Comparison of ENCODE assay signal across 9 cellular contexts in the genomic region with DNA sequence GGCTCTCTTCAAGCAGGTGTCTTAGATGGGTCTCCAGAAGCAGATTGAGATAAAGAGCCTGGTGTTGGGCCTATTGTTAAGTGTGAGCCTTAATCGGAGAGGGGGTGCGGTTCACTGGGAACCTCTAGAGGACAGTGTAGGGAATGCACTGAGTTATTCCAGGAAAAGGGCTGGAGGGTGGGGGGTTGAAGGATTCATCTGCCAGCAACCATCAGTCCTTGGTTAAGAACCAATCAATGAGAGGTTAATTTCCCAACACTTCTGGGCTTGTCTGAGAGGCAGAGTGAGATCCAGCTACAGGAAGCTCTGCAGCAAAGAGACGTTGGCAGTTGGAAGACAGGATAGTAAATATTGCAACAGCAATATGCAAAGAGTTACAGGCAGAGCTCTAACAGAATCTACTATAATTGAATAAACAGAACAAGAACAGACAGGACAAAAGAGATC. TPM values are rescaled to one million over a fixed set of nuclear protein-coding genes. Genes with fewer than 3 reads are reported as not detected.
DNase-seq lines count a peak whose midpoint lies in the region; TF ChIP-seq lines count a peak whose summit lies in the region.
"Had no signal": no experiment of that assay in that cellular context is flagged by ENCODE, and none has a peak within 500 bp of the region (broad histone marks: within the 10 kb centered on the region; RNA-seq: fewer than 3 reads in every experiment).

No MANE protein-coding gene starts in this region.

- DNase-seq in BE2C (peak; percentile 28), GM20000 (ENCODE audit: low spot score) (peak; percentile 41), OCI-M2 (lab: John Stamatoyannopoulos, UW; ENCODE audit: unreplicated experiment) (peak; percentile 29), cardiac muscle cell (ENCODE audit: low read depth in 1 of 2, low spot score in 1 of 2) (peak in 1 of 2 donors; percentile 48), HCEC 1CT (no peak), cerebellar nuclear complex (lab: John Stamatoyannopoulos, UW) (no peak)
- peak; percentile 75 for DNase-seq in activated effector memory CD4-positive, alpha-beta T cell treated with anti-CD3 and anti-CD28 coated beads, Interleukin-2, amount 50 U/mL, for 16 hours
- peak; percentile 44 for DNase-seq in stimulated activated CD4-positive, alpha-beta T cell treated with anti-CD3 and anti-CD28 coated beads, Interleukin-15, amount 100 ng/mL, for 24 hours

- no peak overlapping the region for H3K27ac ChIP-seq in cardiac muscle cell

- H3K4me1 ChIP-seq in BE2C (no peaks in the 10 kb centered on the region), cardiac muscle cell (ENCODE audit: low read depth) (no peaks in the 10 kb centered on the region)

- TF ChIP-seq CTCF in BE2C (IDR thresholded peaks at IDR 0.05; ENCODE audit: low read depth, low read length) (peak; percentile 64), GM20000 (IDR thresholded peaks at IDR 0.05; ENCODE audit: extremely low read depth, missing control alignments) (peak; percentile 9), cardiac muscle cell (IDR thresholded peaks at IDR 0.05; ENCODE audit: low read depth, low read length) (peak; percentile 63)

- H3K27me3 ChIP-seq in BE2C (no peaks in the 10 kb centered on the region), cardiac muscle cell (no peaks in the 10 kb centered on the region)

- H3K4me3 ChIP-seq in BE2C (ENCODE audit: low read depth, low read length) (no peak overlapping the region), cardiac muscle cell (no peak overlapping the region)

- H3K9me3 ChIP-seq in BE2C (no peaks in the 10 kb centered on the region), cardiac muscle cell (ENCODE audit: low read depth) (no peaks in the 10 kb centered on the region)

- H3K36me3 ChIP-seq in BE2C (no peaks in the 10 kb centered on the region), cardiac muscle cell (no peaks in the 10 kb centered on the region)

RNA-seq across cellular contexts. Expression of gene CYP4F2, which starts 28.7 kb away (rescaled TPM):
- not detected for polyA plus RNA-seq in BE2C (2012; ENCODE audit: insufficient read depth, insufficient read length, low read depth)
- total RNA-seq in cardiac muscle cell, result not detected in 2 replicates
- polyA plus RNA-seq in cardiac muscle cell, result not detected in 2 replicates
- total RNA-seq: mononuclear cell had no signal

RNA-seq across cellular contexts. Expression of gene OR10H1, which starts 53.7 kb away (rescaled TPM):
- not detected for polyA plus RNA-seq in BE2C (2012; ENCODE audit: insufficient read depth, insufficient read length, low read depth)
- not detected in 2 replicates for total RNA-seq in cardiac muscle cell
- polyA plus RNA-seq in cardiac muscle cell, result not detected in 2 replicates
- total RNA-seq: mononuclear cell had no signal

Comparison
In these comparisons a context has a peak if more than half of its experiments do, and no peak if none do; other contexts are left out.
1. DNase-seq: peak in BE2C (single experiment), GM20000 (single experiment), OCI-M2 (single experiment), activated effector memory CD4-positive, alpha-beta T cell treated with anti-CD3 and anti-CD28 coated beads, Interleukin-2, amount 50 U/mL, for 16 hours (single experiment) and stimulated activated CD4-positive, alpha-beta T cell treated with anti-CD3 and anti-CD28 coated beads, Interleukin-15, amount 100 ng/mL, for 24 hours (single experiment); none in HCEC 1CT (single experiment) and cerebellar nuclear complex (0 of 2).
2. CTCF ChIP-seq: peak in every context shown above with its lines; median percentile 64 in BE2C; 63 in cardiac muscle cell; 9 in GM20000.